Comparison of ENCODE assay signal across 26 cellular contexts in the genomic region with DNA sequence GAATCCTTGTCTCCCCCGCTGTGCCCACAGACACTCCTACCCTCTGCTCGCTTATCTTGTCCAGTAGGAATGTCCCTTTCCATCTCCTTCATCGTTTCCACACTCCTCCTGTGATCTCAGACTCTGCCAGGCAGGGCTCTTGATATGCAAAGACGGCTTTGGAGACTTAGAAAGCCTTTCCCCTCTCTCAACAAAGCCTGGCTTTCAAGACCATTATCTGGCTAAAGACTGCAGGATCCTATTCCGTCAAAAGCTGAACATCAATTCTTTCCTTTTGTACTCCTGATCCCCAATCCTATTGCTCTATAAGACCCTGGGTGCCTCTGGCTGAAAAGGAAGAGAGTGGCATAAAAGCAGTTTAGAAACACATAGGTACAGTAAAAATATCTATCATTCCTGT.
"Had no signal": no experiment of that assay in that cellular context is flagged by ENCODE, and none has a peak within 500 bp of the region (broad histone marks: within the 10 kb centered on the region; RNA-seq: fewer than 3 reads in every experiment).

No MANE protein-coding gene starts in this region.

- H3K4me3 ChIP-seq: esophagus squamous epithelium, gastrocnemius medialis, heart left ventricle, left lung, lung, tibial artery had no signal

- ATAC-seq: activated CD8-positive, alpha-beta T cell treated with anti-CD3 and anti-CD28 coated beads, Interleukin-2, amount 10 ng/mL, durations not matched to agents 7 days and 5 days; gastrocnemius medialis; heart left ventricle; left lung; naive thymus-derived CD4-positive, alpha-beta T cell had no signal

- H3K36me3 Mint-ChIP-seq: activated naive CD4-positive, alpha-beta T cell treated with anti-CD3 and anti-CD28 coated beads, Interleukin-2, amount 50 U/mL, for 24 hours; immature natural killer cell had no signal

- DNase-seq: activated CD4-positive, alpha-beta T cell treated with anti-CD3 and anti-CD28 coated beads for 1 hour; activated CD4-positive, alpha-beta T cell treated with anti-CD3 and anti-CD28 coated beads, Interleukin-2, amount 50 U/mL, for 1 hour; activated CD8-positive, alpha-beta T cell treated with anti-CD3 and anti-CD28 coated beads, Interleukin-2, amount 10 ng/mL, durations not matched to agents 7 days and 5 days; activated gamma-delta T cell; anterior cingulate cortex; brain microvascular endothelial cell; caudate nucleus; dermis blood vessel endothelial cell; effector memory CD4-positive, alpha-beta T cell; esophagus squamous epithelium; gastrocnemius medialis; heart left ventricle; immature natural killer cell; kidney glomerular epithelial cell; left lung; naive thymus-derived CD4-positive, alpha-beta T cell; retina; stimulated activated CD4-positive, alpha-beta T cell treated with anti-CD3 and anti-CD28 coated beads, Interleukin-4, amount 100 ng/mL, for 4 hours; T-helper 1 cell; tibial artery; WERI-Rb-1 had no signal

- H3K4me3 Mint-ChIP-seq: activated CD8-positive, alpha-beta T cell treated with anti-CD3 and anti-CD28 coated beads, Interleukin-2, amount 10 ng/mL, durations not matched to agents 7 days and 5 days; activated naive CD4-positive, alpha-beta T cell treated with anti-CD3 and anti-CD28 coated beads, Interleukin-2, amount 50 U/mL, for 24 hours; activated T-helper 1 cell treated with anti-CD3 and anti-CD28 coated beads, Interleukin-12 subunit alpha, Interleukin-12 subunit beta, Interleukin-2, Interleukin-4 antibody, amounts not matched to agents 30 ng/mL and 10 ng/mL and 1 ng/mL, durations not matched to agents 14 hours and 24 hours and 36 hours; immature natural killer cell; naive thymus-derived CD4-positive, alpha-beta T cell; stimulated activated naive CD8-positive, alpha-beta T cell treated with anti-CD3 and anti-CD28 coated beads, Interleukin-15, Interleukin-2, amounts not matched to agents 100 ng/mL and 50 ng/mL, for 24 hours had no signal

- H3K9me3 ChIP-seq: esophagus squamous epithelium, gastrocnemius medialis, heart left ventricle, left lung, tibial artery had no signal

- H3K27ac ChIP-seq: brain microvascular endothelial cell, esophagus squamous epithelium, gastrocnemius medialis, heart left ventricle, left lung, tibial artery, WERI-Rb-1 had no signal

- H3K4me1 Mint-ChIP-seq: activated naive CD4-positive, alpha-beta T cell treated with anti-CD3 and anti-CD28 coated beads, Interleukin-2, amount 50 U/mL, for 24 hours; immature natural killer cell had no signal

- H3K9me3 Mint-ChIP-seq: activated T-helper 1 cell treated with anti-CD3 and anti-CD28 coated beads, Interleukin-12 subunit alpha, Interleukin-12 subunit beta, Interleukin-2, Interleukin-4 antibody, amounts not matched to agents 30 ng/mL and 10 ng/mL and 1 ng/mL, durations not matched to agents 14 hours and 24 hours and 36 hours; immature natural killer cell had no signal

- FAIRE-seq: TTC549 had no signal

- H3K36me3 ChIP-seq: brain microvascular endothelial cell, esophagus squamous epithelium, gastrocnemius medialis, heart left ventricle, left lung, tibial artery, WERI-Rb-1 had no signal

- H3K27me3 ChIP-seq: brain microvascular endothelial cell had no signal

- H3K27ac Mint-ChIP-seq: activated CD8-positive, alpha-beta T cell treated with anti-CD3 and anti-CD28 coated beads, Interleukin-2, amount 10 ng/mL, durations not matched to agents 7 days and 5 days; activated naive CD4-positive, alpha-beta T cell treated with anti-CD3 and anti-CD28 coated beads, Interleukin-2, amount 50 U/mL, for 24 hours; activated T-helper 1 cell treated with anti-CD3 and anti-CD28 coated beads, Interleukin-12 subunit alpha, Interleukin-12 subunit beta, Interleukin-2, Interleukin-4 antibody, amounts not matched to agents 30 ng/mL and 10 ng/mL and 1 ng/mL, durations not matched to agents 14 hours and 24 hours and 36 hours; immature natural killer cell; naive thymus-derived CD4-positive, alpha-beta T cell; stimulated activated naive CD8-positive, alpha-beta T cell treated with anti-CD3 and anti-CD28 coated beads, Interleukin-15, Interleukin-2, amounts not matched to agents 100 ng/mL and 50 ng/mL, for 24 hours had no signal
